In genomic region chr17:81200695-81201580, GRCh38 we compare ENCODE assay signal across 7 cellular contexts. TPM values are rescaled to one million over a fixed set of nuclear protein-coding genes. Genes with fewer than 3 reads are reported as not detected.
DNase-seq lines count a peak whose midpoint lies in the region; ATAC-seq, FAIRE-seq and TF ChIP-seq lines count a peak whose summit lies in the region.

No MANE protein-coding gene starts in this region.

- no peaks in the 10 kb centered on the region for H3K36me3 Mint-ChIP-seq in T-helper 2 cell treated with Interferon-gamma antibody and Interleukin-4, amounts not matched to agents 5 μg/mL and 100 μg/mL, for 36 hours (ENCODE audit: low read depth)

- H3K4me1 ChIP-seq in HEK293 (ENCODE audit: control insufficient read depth, insufficient read depth, low read length), result no peaks in the 10 kb centered on the region
- peaks cover 20% of the 10 kb centered on the region for H3K4me1 ChIP-seq in lower lobe of right lung
- peaks cover 8% of the 10 kb centered on the region for H3K4me1 ChIP-seq in upper lobe of right lung

- no peaks in the 10 kb centered on the region for H3K4me1 Mint-ChIP-seq in T-helper 2 cell treated with Interferon-gamma antibody and Interleukin-4, amounts not matched to agents 5 μg/mL and 100 μg/mL, for 36 hours (ENCODE audit: low read depth)

- POLR2A ChIA-PET in HEK293 (lab: Yijun Ruan, JAX), result interaction anchor here (0.7 to 1.3 kb wide), 3 partner anchors 22 to 379 kb away, joined by 3 read pairs; partner anchors contain the start of gene CEP131

- H3K36me3 ChIP-seq in HEK293 (ENCODE audit: control insufficient read depth in 2 of 2, insufficient read depth in 1 of 2, low read length in 2 of 2), result peaks cover 8 to 74% of the 10 kb centered on the region in 2 experiments; a peak in 2 of 3 replicates
- peaks cover 9% of the 10 kb centered on the region for H3K36me3 ChIP-seq in lower lobe of right lung
- peaks cover 7% of the 10 kb centered on the region for H3K36me3 ChIP-seq in upper lobe of right lung

- intact Hi-C loops in lower lobe of right lung (cut with DNase I) (no loop called here), upper lobe of right lung (cut with DNase I) (no loop called here)

- H3K27ac ChIP-seq in HEK293 (ENCODE audit: extremely low read depth, low read depth, low read length) (0 out of 2 replicates have a peak overlapping the region, but pooled peaks have one; percentile 14), coronary artery (peak overlapping the region in 1 of 2 donors; percentile 22), lower lobe of right lung (no peak overlapping the region), upper lobe of right lung (no peak overlapping the region)

- H3K4me3 Mint-ChIP-seq in T-helper 2 cell treated with Interferon-gamma antibody and Interleukin-4, amounts not matched to agents 5 μg/mL and 100 μg/mL, for 36 hours, result no peak overlapping the region

- TF ChIP-seq CTCF in HEK293 (tag by site-specific recombination; IDR thresholded peaks at IDR 0.05) (no peak; the same call in 1 of the 2 replicates), coronary artery (IDR thresholded peaks at IDR 0.05) (peak; percentile 40), lower lobe of right lung (IDR thresholded peaks at IDR 0.05) (peak; percentile 64), upper lobe of right lung (IDR thresholded peaks at IDR 0.05) (peak; percentile 66)

- DNase-seq in DMS53 (lab: John Stamatoyannopoulos, UW) (peak; percentile 85), RCC 7860 (ENCODE audit: low spot score) (peak; percentile 50), coronary artery (ENCODE audit: low spot score) (no peak), lower lobe of right lung (peak; percentile 63), upper lobe of right lung (no peak)
- DNase-seq in T-helper 2 cell treated with Interferon-gamma antibody and Interleukin-4, amounts not matched to agents 5 μg/mL and 100 μg/mL, for 36 hours (ENCODE audit: low spot score), result no peak

- CTCF ChIA-PET in HEK293 (lab: Yijun Ruan, JAX), result interaction anchor here (0.5 to 2.1 kb wide), 22 partner anchors 10 to 778 kb away, joined by 3 to 12 read pairs (median 4); partner anchors contain the start of genes NDUFAF8, PVALEF and TEPSIN

- H3K9me3 ChIP-seq in HEK293 (ENCODE audit: control insufficient read depth, insufficient read depth, low read depth, low read length), result no peaks in the 10 kb centered on the region
- no peaks in the 10 kb centered on the region for H3K9me3 ChIP-seq in lower lobe of right lung
- no peaks in the 10 kb centered on the region for H3K9me3 ChIP-seq in upper lobe of right lung

- ATAC-seq in lower lobe of right lung (peak; percentile 68 to 77), upper lobe of right lung (peak; percentile 83)

- no peaks in the 10 kb centered on the region for H3K27me3 ChIP-seq in lower lobe of right lung (ENCODE audit: low read depth)
- no peaks in the 10 kb centered on the region for H3K27me3 ChIP-seq in upper lobe of right lung

- H3K9me3 Mint-ChIP-seq in T-helper 2 cell treated with Interferon-gamma antibody and Interleukin-4, amounts not matched to agents 5 μg/mL and 100 μg/mL, for 36 hours, result no peaks in the 10 kb centered on the region

- no peak overlapping the region for H3K27ac Mint-ChIP-seq in T-helper 2 cell treated with Interferon-gamma antibody and Interleukin-4, amounts not matched to agents 5 μg/mL and 100 μg/mL, for 36 hours

- no peak for FAIRE-seq in RCC 7860 (lab: Jason Lieb, UNC)

- no peak overlapping the region for H3K4me3 ChIP-seq in HEK293 (ENCODE audit: low read depth, low read length)
- H3K4me3 ChIP-seq in coronary artery, result no peak overlapping the region
- no peak overlapping the region for H3K4me3 ChIP-seq in lower lobe of right lung
- no peak overlapping the region for H3K4me3 ChIP-seq in upper lobe of right lung

- no peaks in the 10 kb centered on the region for H3K27me3 Mint-ChIP-seq in T-helper 2 cell treated with Interferon-gamma antibody and Interleukin-4, amounts not matched to agents 5 μg/mL and 100 μg/mL, for 36 hours (ENCODE audit: low read depth)

TF ChIP-seq in HEK293, 187 proteins besides CTCF, POLR2A, EP300 and RAD21:
- TF ChIP-seq KLF9 (tag by site-specific recombination; IDR thresholded peaks at IDR 0.05; ENCODE audit: low read depth) (no peak), GLIS2 (tag by site-specific recombination; IDR thresholded peaks at IDR 0.05) (peak; percentile 37; the same call in 1 of the 2 replicates), PATZ1 (tag by site-specific recombination; IDR thresholded peaks at IDR 0.05) (peak; percentile 27; the same call in 1 of the 2 replicates), ZSCAN30 (tag by site-specific recombination; IDR thresholded peaks at IDR 0.05) (peak; percentile 66), KLF10 (tag by site-specific recombination; IDR thresholded peaks at IDR 0.05) (no peak)

RNA-seq across cellular contexts. Expression of gene CEP131, which starts 21.8 kb away (rescaled TPM):
- total RNA-seq in lower lobe of right lung, result 8.3 TPM
- total RNA-seq in upper lobe of right lung, result 7.5 TPM

RNA-seq across cellular contexts. Expression of gene AATK, which starts 34.9 kb away (rescaled TPM):
- 64.0 TPM for total RNA-seq in lower lobe of right lung
- total RNA-seq in upper lobe of right lung, result 72.5 TPM

RNA-seq across cellular contexts. Expression of gene PVALEF, which starts 35.6 kb away (rescaled TPM):
- total RNA-seq in lower lobe of right lung (not detected), upper lobe of right lung (not detected)

RNA-seq across cellular contexts. Expression of gene TEPSIN, which starts 37.9 kb away (rescaled TPM):
- total RNA-seq in lower lobe of right lung (43.2 TPM), upper lobe of right lung (40.2 TPM)

RNA-seq across cellular contexts. Expression of gene NDUFAF8, which starts 38.2 kb away (rescaled TPM):
- total RNA-seq in lower lobe of right lung (24.3 TPM), upper lobe of right lung (32.6 TPM)

Comparison
In these comparisons a context has a peak if more than half of its experiments do, and no peak if none do; other contexts are left out.
1. DNase-seq: peak in DMS53 (single experiment), RCC 7860 (single experiment) and lower lobe of right lung (single experiment); none in coronary artery (single experiment), upper lobe of right lung (single experiment) and T-helper 2 cell treated with Interferon-gamma antibody and Interleukin-4, amounts not matched to agents 5 μg/mL and 100 μg/mL, for 36 hours (single experiment).